ENCODE assay signal across 24 cellular contexts in the genomic region with DNA sequence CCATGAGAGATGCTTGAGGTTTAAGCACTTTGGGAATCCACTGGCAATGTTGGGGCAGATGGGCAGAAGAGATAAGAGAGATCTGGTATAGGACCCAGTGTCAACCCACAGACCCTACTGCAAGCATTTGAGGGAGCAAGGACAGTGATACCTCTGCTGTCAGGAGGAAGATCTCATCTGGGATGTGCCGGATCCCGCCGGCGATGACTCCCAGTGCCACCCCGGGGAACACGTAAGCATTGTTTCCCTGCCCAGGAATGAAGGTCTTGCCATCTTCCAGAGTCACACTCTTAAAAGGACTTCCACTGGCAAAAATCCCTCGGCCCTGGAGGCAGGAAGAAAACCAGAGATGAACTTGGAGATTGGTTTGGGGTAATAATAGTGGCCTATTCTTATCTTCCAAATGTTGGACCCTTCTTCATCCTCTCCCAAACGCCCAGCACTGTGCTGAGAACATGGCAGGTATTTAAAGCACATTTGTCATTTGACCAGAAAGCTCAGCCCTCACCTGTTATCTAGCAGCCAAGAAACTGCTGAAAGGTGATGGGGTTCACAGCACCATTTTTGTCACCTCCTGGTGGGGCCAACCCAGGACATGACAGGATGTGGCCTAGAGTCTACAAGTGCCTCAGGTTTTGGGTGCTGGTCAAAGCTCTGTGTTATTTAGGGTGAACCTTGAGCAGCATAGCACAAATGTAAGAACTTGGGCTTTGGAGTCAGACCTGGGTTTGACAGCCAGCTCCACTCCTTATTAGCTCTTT.
DNase-seq lines count a peak whose midpoint lies in the region; ATAC-seq and TF ChIP-seq lines count a peak whose summit lies in the region.
"Had no signal": no experiment of that assay in that cellular context is flagged by ENCODE, and none has a peak within 500 bp of the region (broad histone marks: within the 10 kb centered on the region; RNA-seq: fewer than 3 reads in every experiment).

No MANE protein-coding gene starts in this region.

- no peaks in the 10 kb centered on the region for H3K27me3 Mint-ChIP-seq in T-helper 1 cell treated with Interleukin-12 subunit alpha and Interleukin-12 subunit beta and Interleukin-4 antibody, amounts not matched to agents 30 μg/mL and 1 μg/mL, for 36 hours (ENCODE audit: low read depth)
- H3K27me3 Mint-ChIP-seq in activated CD4-positive, alpha-beta memory T cell treated with anti-CD3 and anti-CD28 coated beads for 36 hours, result no peaks in the 10 kb centered on the region

- POLR2A ChIA-PET in activated CD4-positive, alpha-beta memory T cell treated with anti-CD3 and anti-CD28 coated beads for 36 hours (lab: Charles Lee), result no interaction called here

- H3K27ac ChIP-seq in esophagus muscularis mucosa (replicated peaks in 1 of 4), result no peak overlapping the region
- H3K27ac ChIP-seq: 22Rv1 had no signal

- CTCF ChIA-PET in activated CD4-positive, alpha-beta memory T cell treated with anti-CD3 and anti-CD28 coated beads for 36 hours (lab: Charles Lee), result no interaction called here

- H3K4me1 ChIP-seq in esophagus muscularis mucosa, result peaks cover 0 to 5% (median 0%) of the 10 kb centered on the region in 4 donors

- H3K9me3 ChIP-seq in esophagus muscularis mucosa, result no peaks in the 10 kb centered on the region

- peaks cover 5% of the 10 kb centered on the region for H3K9me3 Mint-ChIP-seq in T-helper 1 cell treated with Interleukin-12 subunit alpha and Interleukin-12 subunit beta and Interleukin-4 antibody, amounts not matched to agents 30 μg/mL and 1 μg/mL, for 36 hours
- H3K9me3 Mint-ChIP-seq in activated CD4-positive, alpha-beta memory T cell treated with anti-CD3 and anti-CD28 coated beads for 36 hours, result no peaks in the 10 kb centered on the region

- intact Hi-C loops in activated CD4-positive, alpha-beta memory T cell treated with anti-CD3 and anti-CD28 coated beads for 36 hours (cut with micrococcal nuclease), result no loop called here
- intact Hi-C loops in esophagus muscularis mucosa (cut with DNase I), result no loop called here

- H3K36me3 Mint-ChIP-seq in T-helper 1 cell treated with Interleukin-12 subunit alpha and Interleukin-12 subunit beta and Interleukin-4 antibody, amounts not matched to agents 30 μg/mL and 1 μg/mL, for 36 hours (ENCODE audit: low read depth), result peaks cover 12% of the 10 kb centered on the region
- H3K36me3 Mint-ChIP-seq in activated CD4-positive, alpha-beta memory T cell treated with anti-CD3 and anti-CD28 coated beads for 36 hours, result no peaks in the 10 kb centered on the region

- DNase-seq in T-helper 1 cell, result no peak
- peak; percentile 22 for DNase-seq in GM12865 (ENCODE audit: low read depth)
- DNase-seq in activated CD4-positive, alpha-beta memory T cell treated with anti-CD3 and anti-CD28 coated beads for 36 hours, result peak; percentile 28
- peak; percentile 90 for DNase-seq in esophagus muscularis mucosa (ENCODE audit: extremely low spot score)
- no peak for DNase-seq in KG1 (lab: John Stamatoyannopoulos, UW)
- DNase-seq in SKM-1 (lab: John Stamatoyannopoulos, UW; ENCODE audit: unreplicated experiment), result no peak
- DNase-seq: AML-193, COR-L47, DMS 273 treated with DMSO at 0.1 percent for 48 hours, DND-41, GOT3, NCI-H1417, NCI-H187, NCI-H2107, NCI-H226, NCI-H524, NCI-H82, PC-3, RPMI8226, SHP77 treated with DMSO at 0.1 percent for 48 hours had no signal

- WGBS in esophagus muscularis mucosa, result 96% methylated on average over 8 of the region's 8 CpGs

- H3K27ac Mint-ChIP-seq in T-helper 1 cell treated with Interleukin-12 subunit alpha and Interleukin-12 subunit beta and Interleukin-4 antibody, amounts not matched to agents 30 μg/mL and 1 μg/mL, for 36 hours, result peak overlapping the region; percentile 63
- no peak overlapping the region for H3K27ac Mint-ChIP-seq in activated CD4-positive, alpha-beta memory T cell treated with anti-CD3 and anti-CD28 coated beads for 36 hours

- H3K4me3 Mint-ChIP-seq in T-helper 1 cell treated with Interleukin-12 subunit alpha and Interleukin-12 subunit beta and Interleukin-4 antibody, amounts not matched to agents 30 μg/mL and 1 μg/mL, for 36 hours, result no peak overlapping the region
- no peak overlapping the region for H3K4me3 Mint-ChIP-seq in activated CD4-positive, alpha-beta memory T cell treated with anti-CD3 and anti-CD28 coated beads for 36 hours

- no peak for TF ChIP-seq EP300 in esophagus muscularis mucosa (IDR thresholded peaks at IDR 0.05)

- ATAC-seq in GM18868 (IDR thresholded peaks at IDR 0.05; ENCODE audit: unreplicated experiment), result no peak
- ATAC-seq: HCT116, PC-3 had no signal

- TF ChIP-seq POLR2A in esophagus muscularis mucosa (IDR thresholded peaks at IDR 0.05; ENCODE audit: low read depth), result no peak

- peaks cover 27% of the 10 kb centered on the region for H3K4me1 Mint-ChIP-seq in T-helper 1 cell treated with Interleukin-12 subunit alpha and Interleukin-12 subunit beta and Interleukin-4 antibody, amounts not matched to agents 30 μg/mL and 1 μg/mL, for 36 hours (ENCODE audit: low read depth)
- peaks cover 22% of the 10 kb centered on the region for H3K4me1 Mint-ChIP-seq in activated CD4-positive, alpha-beta memory T cell treated with anti-CD3 and anti-CD28 coated beads for 36 hours (ENCODE audit: low read depth)

- H3K36me3 ChIP-seq in esophagus muscularis mucosa, result peaks cover 11 to 66% (median 46%) of the 10 kb centered on the region in 4 donors

- TF ChIP-seq CTCF in GM12865 (IDR thresholded peaks at IDR 0.05; ENCODE audit: insufficient read depth, low read depth, low read length, missing control alignments) (no peak), esophagus muscularis mucosa (IDR thresholded peaks at IDR 0.05) (no peak)

- no peaks in the 10 kb centered on the region for H3K27me3 ChIP-seq in esophagus muscularis mucosa

- H3K4me3 ChIP-seq in GM12865 (ENCODE audit: low read depth, low read length) (no peak overlapping the region), esophagus muscularis mucosa (no peak overlapping the region)

Comparison
In these comparisons a context has a peak if more than half of its experiments do, and no peak if none do; other contexts are left out.
1. DNase-seq: peak in GM12865 (single experiment), activated CD4-positive, alpha-beta memory T cell treated with anti-CD3 and anti-CD28 coated beads for 36 hours (single experiment) and esophagus muscularis mucosa (single experiment); none in T-helper 1 cell (0 of 5), KG1 (single experiment) and SKM-1 (single experiment).